Comparison of ENCODE assay signal across 9 cellular contexts in the genomic region with DNA sequence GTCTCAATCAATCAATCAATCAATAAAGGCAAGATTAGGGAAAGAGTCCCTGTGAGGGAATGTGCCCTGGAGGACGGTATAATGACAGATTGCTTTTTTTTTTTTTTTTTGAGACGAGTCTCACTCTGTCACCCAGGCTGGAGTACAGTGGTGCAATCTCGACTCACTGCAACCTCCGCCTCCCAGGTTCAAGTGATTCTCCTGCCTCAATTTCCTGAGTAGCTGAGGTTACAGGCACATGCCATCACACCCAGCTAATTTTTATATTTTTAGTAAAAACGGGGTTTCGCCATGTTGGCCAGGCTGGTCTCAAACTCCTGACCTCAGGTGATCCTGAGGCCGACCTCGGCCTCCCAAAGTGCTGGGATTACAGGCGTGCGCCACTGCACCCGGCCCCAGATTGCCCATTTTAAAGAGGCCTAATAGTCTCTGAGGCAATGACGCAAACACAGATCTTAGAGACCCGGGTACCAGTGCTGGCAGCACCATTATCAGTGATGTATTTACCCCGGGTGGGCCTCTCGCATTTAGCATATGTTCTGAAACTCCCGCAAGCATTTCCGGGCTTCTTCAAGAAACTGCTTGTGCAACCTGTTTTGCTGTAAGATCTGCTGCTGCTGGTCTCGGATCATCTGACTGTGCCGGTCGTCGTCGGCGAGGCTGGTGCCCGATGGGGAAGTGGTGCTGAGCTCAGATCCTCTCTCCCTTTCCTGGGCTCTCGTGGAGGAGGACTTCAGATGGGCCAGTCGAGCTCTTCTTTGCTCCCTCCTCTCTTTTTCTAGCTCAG. TPM values are rescaled to one million over a fixed set of nuclear protein-coding genes. Genes with fewer than 3 reads are reported as not detected.
DNase-seq lines count a peak whose midpoint lies in the region; ATAC-seq and TF ChIP-seq lines count a peak whose summit lies in the region.
"Had no signal": no experiment of that assay in that cellular context is flagged by ENCODE, and none has a peak within 500 bp of the region (broad histone marks: within the 10 kb centered on the region; RNA-seq: fewer than 3 reads in every experiment).

No MANE protein-coding gene starts in this region.

- intact Hi-C loops in ovary (cut with DNase I) = no loop called here

- DNase-seq in GM20000 (ENCODE audit: low spot score) = peak; percentile 70
- peak; percentile 37 for DNase-seq in activated CD4-positive, alpha-beta T cell treated with anti-CD3 and anti-CD28 coated beads, Interleukin-2, amount 50 U/mL, for 1 hour
- peak; percentile 10 for DNase-seq in stimulated activated CD4-positive, alpha-beta T cell treated with anti-CD3 and anti-CD28 coated beads, Interleukin-2, amount 100 ng/mL, for 4 hours (ENCODE audit: low read depth)
- DNase-seq in ovary = no peak
- no peak for DNase-seq in BE2C
- DNase-seq in coronary artery (ENCODE audit: low spot score) = no peak
- DNase-seq in glutamatergic neuron = no peak

- peaks cover 7% of the 10 kb centered on the region for H3K9me3 Mint-ChIP-seq in glutamatergic neuron (ENCODE audit: unreplicated experiment)

- H3K27ac Mint-ChIP-seq in glutamatergic neuron (ENCODE audit: unreplicated experiment) = no peak overlapping the region

- no peaks in the 10 kb centered on the region for H3K27me3 ChIP-seq in gastroesophageal sphincter
- H3K27me3 ChIP-seq in ovary = no peaks in the 10 kb centered on the region
- H3K27me3 ChIP-seq in BE2C = no peaks in the 10 kb centered on the region

- no peak overlapping the region for H3K4me3 Mint-ChIP-seq in glutamatergic neuron (ENCODE audit: unreplicated experiment)

- peaks cover 5% of the 10 kb centered on the region for H3K27me3 Mint-ChIP-seq in glutamatergic neuron (ENCODE audit: unreplicated experiment)

- peak; percentile 28 for ATAC-seq in gastroesophageal sphincter

- TF ChIP-seq POLR2A in gastroesophageal sphincter (IDR thresholded peaks at IDR 0.05) (no peak), ovary (IDR thresholded peaks at IDR 0.05) (no peak)

- TF ChIP-seq EP300 in gastroesophageal sphincter (IDR thresholded peaks at IDR 0.05) = no peak
- no peak for TF ChIP-seq EP300 in ovary (IDR thresholded peaks at IDR 0.05)

- no peaks in the 10 kb centered on the region for H3K36me3 Mint-ChIP-seq in glutamatergic neuron (ENCODE audit: unreplicated experiment)

- TF ChIP-seq CTCF in GM20000 (IDR thresholded peaks at IDR 0.05; ENCODE audit: extremely low read depth, missing control alignments) = no peak
- TF ChIP-seq CTCF in gastroesophageal sphincter (IDR thresholded peaks at IDR 0.05) = no peak
- TF ChIP-seq CTCF in ovary (IDR thresholded peaks at IDR 0.05) = no peak
- TF ChIP-seq CTCF in BE2C (IDR thresholded peaks at IDR 0.05; ENCODE audit: low read depth, low read length) = no peak
- TF ChIP-seq CTCF in coronary artery (IDR thresholded peaks at IDR 0.05) = no peak
- TF ChIP-seq CTCF in glutamatergic neuron (IDR thresholded peaks at IDR 0.05; ENCODE audit: partially characterized antibody, unreplicated experiment) = no peak

- H3K27ac ChIP-seq in gastroesophageal sphincter (peak overlapping the region in 3 of 4 donors; percentile 44 to 53 (median 50)), ovary (no peak overlapping the region), coronary artery (peak overlapping the region in 1 of 2 donors; percentile 63)
- H3K27ac ChIP-seq: parathyroid adenoma had no signal

- H3K4me3 ChIP-seq in gastroesophageal sphincter (no peak overlapping the region), ovary (no peak overlapping the region), BE2C (ENCODE audit: low read depth, low read length) (no peak overlapping the region), coronary artery (no peak overlapping the region)

- H3K4me1 ChIP-seq in gastroesophageal sphincter = peaks cover 0 to 100% (median 53%) of the 10 kb centered on the region in 3 donors
- H3K4me1 ChIP-seq in ovary (ENCODE audit: insufficient read depth) = peaks cover 27% of the 10 kb centered on the region
- peaks cover 15% of the 10 kb centered on the region for H3K4me1 ChIP-seq in BE2C
- H3K4me1 ChIP-seq: parathyroid adenoma had no signal

- H3K9me3 ChIP-seq in gastroesophageal sphincter (no peaks in the 10 kb centered on the region), ovary (no peaks in the 10 kb centered on the region), BE2C (no peaks in the 10 kb centered on the region)

- H3K4me1 Mint-ChIP-seq in glutamatergic neuron (ENCODE audit: low read depth, unreplicated experiment) = peaks cover 30% of the 10 kb centered on the region

- H3K36me3 ChIP-seq in gastroesophageal sphincter (no peaks in the 10 kb centered on the region), ovary (no peaks in the 10 kb centered on the region), BE2C (no peaks in the 10 kb centered on the region)

- 71 to 73% methylated on average over 5 to 15 of the region's 26 CpGs for WGBS in gastroesophageal sphincter (ENCODE audit: low coverage in 1 of 2), 2 donors
- WGBS in ovary, 3 donors = 87 to 90% (median 87%) methylated on average over 26 of the region's 26 CpGs

RNA-seq across cellular contexts. Expression of a gene that starts 12.7 kb away (rescaled TPM):
- total RNA-seq in gastroesophageal sphincter (1 to 10 TPM; 1.6 to 9.0 (median 3.8) TPM), ovary (1 to 10 TPM; 1.7 to 8.0 (median 4.5) TPM), glutamatergic neuron (ENCODE audit: unreplicated experiment) (6.4 TPM)
- 1 to 10 TPM in 1 of 2 donors, under 1 TPM in 1; 0.25 to 1.0 TPM for polyA plus RNA-seq in ovary
- 0.62 TPM for polyA plus RNA-seq in BE2C (2012; ENCODE audit: insufficient read depth, insufficient read length, low read depth)

RNA-seq across cellular contexts. Expression of a gene that starts 34.9 kb away (rescaled TPM):
- total RNA-seq in gastroesophageal sphincter (100 to 1,000 TPM; 172 to 315 (median 211) TPM), ovary (100 to 1,000 TPM; 221 to 854 (median 693) TPM), glutamatergic neuron (ENCODE audit: unreplicated experiment) (121 TPM)
- 1,000 to 10,000 TPM in 1 of 2 donors, 100 to 1,000 TPM in 1; 542 to 1,422 TPM for polyA plus RNA-seq in ovary
- polyA plus RNA-seq in BE2C (2012; ENCODE audit: insufficient read depth, insufficient read length, low read depth) = 93.4 TPM

RNA-seq across cellular contexts. Expression of a gene that starts 49.7 kb away (rescaled TPM):
- total RNA-seq in gastroesophageal sphincter = 10 to 100 TPM; 26.6 to 44.0 (median 34.6) TPM
- total RNA-seq in ovary = 100 to 1,000 TPM in 2 of 7 donors, 10 to 100 TPM in 5; 56.0 to 127 (median 69.2) TPM
- 10 to 100 TPM; 38.7 to 59.1 TPM for polyA plus RNA-seq in ovary
- polyA plus RNA-seq in BE2C (2012; ENCODE audit: insufficient read depth, insufficient read length, low read depth) = 110 TPM
- 45.3 TPM for total RNA-seq in glutamatergic neuron (ENCODE audit: unreplicated experiment)

Comparison
In these comparisons a context has a peak if more than half of its experiments do, and no peak if none do; other contexts are left out.
1. DNase-seq: peak in GM20000 (single experiment), activated CD4-positive, alpha-beta T cell treated with anti-CD3 and anti-CD28 coated beads, Interleukin-2, amount 50 U/mL, for 1 hour (single experiment) and stimulated activated CD4-positive, alpha-beta T cell treated with anti-CD3 and anti-CD28 coated beads, Interleukin-2, amount 100 ng/mL, for 4 hours (single experiment); none in ovary (0 of 5), BE2C (single experiment), coronary artery (single experiment) and glutamatergic neuron (single experiment).
2. H3K27ac ChIP-seq: peak in gastroesophageal sphincter (3 of 4); none in ovary (0 of 2).